Comparison of ENCODE assay signal across 2 cellular contexts in the genomic region with DNA sequence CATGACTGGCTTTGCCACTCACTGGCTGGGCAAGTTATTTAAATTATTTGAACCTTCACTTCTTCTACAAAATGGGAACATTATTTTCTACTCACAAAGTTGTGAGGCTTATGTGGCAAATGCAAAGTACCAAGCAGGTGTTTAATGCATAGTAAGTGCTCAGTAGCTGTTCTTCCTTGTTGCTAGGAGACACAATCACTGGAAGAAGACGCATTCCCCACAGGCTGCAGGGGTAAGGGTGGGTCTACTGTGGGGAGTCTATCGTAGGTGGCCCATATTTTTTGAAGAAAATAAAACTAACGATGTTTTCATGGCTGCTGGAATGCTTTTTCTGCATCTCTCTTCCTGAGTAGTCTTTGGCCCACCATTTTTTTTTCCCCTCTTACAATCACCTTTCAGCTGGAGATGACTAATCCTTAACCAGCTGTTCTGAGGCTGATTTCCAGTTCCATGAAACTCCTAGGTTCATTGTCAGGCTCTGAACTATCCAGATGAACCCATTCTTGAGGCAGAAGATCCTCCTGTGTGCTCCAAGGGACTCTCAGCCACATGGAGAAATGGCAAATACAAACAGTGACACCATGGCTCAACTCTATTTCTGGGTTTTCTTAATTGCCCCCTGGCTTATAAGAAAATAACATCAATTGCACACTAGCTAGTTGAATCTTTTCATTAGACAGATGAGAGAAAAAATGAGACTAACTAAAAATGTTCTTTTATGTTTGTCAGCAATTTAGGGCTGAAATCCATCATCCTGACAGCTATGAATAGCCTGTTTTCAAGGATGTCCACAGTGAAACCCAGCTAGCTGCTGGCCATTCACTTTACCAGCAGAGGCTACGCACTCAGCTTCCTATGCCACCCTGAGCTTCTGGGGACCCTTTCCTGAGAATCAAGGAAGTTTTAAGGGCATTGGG.
TF ChIP-seq lines count a peak whose summit lies in the region.

No MANE protein-coding gene starts in this region.

TF ChIP-seq in HCT116, 20 proteins besides CTCF, POLR2A, EP300 and RAD21 (continued from another document):
- TF ChIP-seq, protein P1, sequence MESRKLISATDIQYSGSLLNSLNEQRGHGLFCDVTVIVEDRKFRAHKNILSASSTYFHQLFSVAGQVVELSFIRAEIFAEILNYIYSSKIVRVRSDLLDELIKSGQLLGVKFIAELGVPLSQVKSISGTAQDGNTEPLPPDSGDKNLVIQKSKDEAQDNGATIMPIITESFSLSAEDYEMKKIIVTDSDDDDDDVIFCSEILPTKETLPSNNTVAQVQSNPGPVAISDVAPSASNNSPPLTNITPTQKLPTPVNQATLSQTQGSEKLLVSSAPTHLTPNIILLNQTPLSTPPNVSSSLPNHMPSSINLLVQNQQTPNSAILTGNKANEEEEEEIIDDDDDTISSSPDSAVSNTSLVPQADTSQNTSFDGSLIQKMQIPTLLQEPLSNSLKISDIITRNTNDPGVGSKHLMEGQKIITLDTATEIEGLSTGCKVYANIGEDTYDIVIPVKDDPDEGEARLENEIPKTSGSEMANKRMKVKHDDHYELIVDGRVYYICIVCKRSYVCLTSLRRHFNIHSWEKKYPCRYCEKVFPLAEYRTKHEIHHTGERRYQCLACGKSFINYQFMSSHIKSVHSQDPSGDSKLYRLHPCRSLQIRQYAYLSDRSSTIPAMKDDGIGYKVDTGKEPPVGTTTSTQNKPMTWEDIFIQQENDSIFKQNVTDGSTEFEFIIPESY (IDR thresholded peaks at IDR 0.05; ENCODE audit: extremely low read depth, insufficient replicate concordance, low read length) = no peak
- TF ChIP-seq EZH2phosphoT487 (IDR thresholded peaks at IDR 0.05; ENCODE audit: borderline replicate concordance) (no peak), EGR1 (IDR thresholded peaks at IDR 0.05; ENCODE audit: low read depth) (no peak), POLR2AphosphoS5 (IDR thresholded peaks at IDR 0.05; ENCODE audit: low read depth, low read length) (no peak)

TF ChIP-seq in SK-N-SH treated with all-trans-retinoic acid at 6 μM for 48 hours, 23 proteins besides CTCF, POLR2A, EP300 and RAD21 (continued from another document):
- TF ChIP-seq CSRNP3 (CRISPR knock-in tag; IDR thresholded peaks at IDR 0.05) = no peak
- no peak for TF ChIP-seq CREB5 (CRISPR knock-in tag; IDR thresholded peaks at IDR 0.05; ENCODE audit: low read depth)
- no peak for TF ChIP-seq OSR1 (CRISPR knock-in tag; IDR thresholded peaks at IDR 0.05)
- TF ChIP-seq ZFP3 (CRISPR knock-in tag; IDR thresholded peaks at IDR 0.05) = no peak
- no peak for TF ChIP-seq CSDC2 (CRISPR knock-in tag; IDR thresholded peaks at IDR 0.05)
- no peak for TF ChIP-seq TCF4 (CRISPR knock-in tag; IDR thresholded peaks at IDR 0.05; ENCODE audit: borderline replicate concordance)
- TF ChIP-seq ZC3H10 (CRISPR knock-in tag; IDR thresholded peaks at IDR 0.05) = no peak
- TF ChIP-seq, protein P2, sequence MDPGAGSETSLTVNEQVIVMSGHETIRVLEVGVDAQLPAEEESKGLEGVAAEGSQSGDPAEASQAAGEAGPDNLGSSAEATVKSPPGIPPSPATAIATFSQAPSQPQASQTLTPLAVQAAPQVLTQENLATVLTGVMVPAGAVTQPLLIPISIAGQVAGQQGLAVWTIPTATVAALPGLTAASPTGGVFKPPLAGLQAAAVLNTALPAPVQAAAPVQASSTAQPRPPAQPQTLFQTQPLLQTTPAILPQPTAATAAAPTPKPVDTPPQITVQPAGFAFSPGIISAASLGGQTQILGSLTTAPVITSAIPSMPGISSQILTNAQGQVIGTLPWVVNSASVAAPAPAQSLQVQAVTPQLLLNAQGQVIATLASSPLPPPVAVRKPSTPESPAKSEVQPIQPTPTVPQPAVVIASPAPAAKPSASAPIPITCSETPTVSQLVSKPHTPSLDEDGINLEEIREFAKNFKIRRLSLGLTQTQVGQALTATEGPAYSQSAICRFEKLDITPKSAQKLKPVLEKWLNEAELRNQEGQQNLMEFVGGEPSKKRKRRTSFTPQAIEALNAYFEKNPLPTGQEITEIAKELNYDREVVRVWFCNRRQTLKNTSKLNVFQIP (CRISPR knock-in tag; IDR thresholded peaks at IDR 0.05; ENCODE audit: borderline replicate concordance, low read depth) = no peak
- TF ChIP-seq SNAI2 (CRISPR knock-in tag; IDR thresholded peaks at IDR 0.05) = no peak
- no peak for TF ChIP-seq RARB (CRISPR knock-in tag; IDR thresholded peaks at IDR 0.05)
- TF ChIP-seq ISL1 (CRISPR knock-in tag; IDR thresholded peaks at IDR 0.05) = no peak
- no peak for TF ChIP-seq ZFP30 (CRISPR knock-in tag; IDR thresholded peaks at IDR 0.05)
- no peak for TF ChIP-seq ARNTL (CRISPR knock-in tag; IDR thresholded peaks at IDR 0.05; ENCODE audit: borderline replicate concordance, low read depth)
